Comparison of ENCODE assay signal across 8 cellular contexts in genomic region chr3:100709840-100710235, GRCh38.
DNase-seq lines count a peak whose midpoint lies in the region; ATAC-seq and TF ChIP-seq lines count a peak whose summit lies in the region.

No MANE protein-coding gene starts in this region.

- H3K27ac ChIP-seq in brain microvascular endothelial cell (peak overlapping the region; percentile 94), skin epidermis (peak overlapping the region; percentile 89 to 99 (median 97))

- H3K27me3 ChIP-seq in brain microvascular endothelial cell (replicated peaks): no peaks in the 10 kb centered on the region

- DNase-seq in COLO668 (lab: John Stamatoyannopoulos, UW; ENCODE audit: unreplicated experiment) (peak; percentile 22), T follicular helper cell (ENCODE audit: low read depth) (peak; percentile 4), brain microvascular endothelial cell (peak; percentile 8), iPS-NIHi11 (ENCODE audit: low spot score) (peak; percentile 65), OCI-M2 (lab: John Stamatoyannopoulos, UW; ENCODE audit: unreplicated experiment) (no peak)

- peak overlapping the region; percentile 91 for H3K4me3 ChIP-seq in brain microvascular endothelial cell (ENCODE audit: low read depth, low read length)
- H3K4me3 ChIP-seq in skin epidermis: peak overlapping the region; percentile 48 to 89 (median 79)

- peak; percentile 12 for TF ChIP-seq CTCF in brain microvascular endothelial cell (IDR thresholded peaks at IDR 0.05; ENCODE audit: low read depth, low read length, missing control alignments)

- peaks cover 17% of the 10 kb centered on the region for H3K36me3 ChIP-seq in brain microvascular endothelial cell (replicated peaks)

- in situ Hi-C loops in brain microvascular endothelial cell (cut with HindIII; ENCODE audit: low pct_ligation_motif_present, low sequenced_read_pairs): no loop called here

- ATAC-seq in HG03439 (IDR thresholded peaks at IDR 0.05; ENCODE audit: unreplicated experiment): peak; percentile 4
- ATAC-seq in HG03520 (IDR thresholded peaks at IDR 0.05; ENCODE audit: unreplicated experiment): no peak
